Comparison of ENCODE assay signal across 22 cellular contexts in the genomic region with DNA sequence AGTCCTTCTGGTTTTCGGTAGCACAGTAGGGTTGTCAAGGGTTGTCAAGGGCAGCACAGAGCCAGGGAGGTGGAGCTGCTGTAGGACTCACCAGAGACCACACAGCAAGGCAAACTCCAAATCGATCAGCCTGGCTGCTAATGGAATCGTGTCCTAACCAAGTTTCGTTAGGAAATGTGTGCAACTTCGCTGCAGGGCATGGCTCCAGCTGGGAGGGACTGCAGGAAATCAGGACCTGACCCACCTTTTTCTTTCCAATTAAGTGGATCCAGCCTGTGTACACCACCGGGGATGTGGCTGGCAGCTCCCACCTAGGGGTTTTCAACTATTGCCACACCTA.
DNase-seq lines count a peak whose midpoint lies in the region; ATAC-seq and TF ChIP-seq lines count a peak whose summit lies in the region.
"Had no signal": no experiment of that assay in that cellular context is flagged by ENCODE, and none has a peak within 500 bp of the region (broad histone marks: within the 10 kb centered on the region; RNA-seq: fewer than 3 reads in every experiment).

No MANE protein-coding gene starts in this region.

- peak overlapping the region; percentile 28 for H3K4ac ChIP-seq in neuronal stem cell (ENCODE audit: low read length)

- peak overlapping the region; percentile 38 for H3K27ac ChIP-seq in angular gyrus (ENCODE audit: low read depth, low read length)
- H3K27ac ChIP-seq in layer of hippocampus (ENCODE audit: low read depth, low read length), result peak overlapping the region; percentile 79
- no peak overlapping the region for H3K27ac ChIP-seq in neuronal stem cell (replicated peaks; ENCODE audit: low read length)
- no peak overlapping the region for H3K27ac ChIP-seq in PC-3 (ENCODE audit: low read length)
- no peak overlapping the region for H3K27ac ChIP-seq in MM.1S (ENCODE audit: low read length)
- H3K27ac ChIP-seq: BLaER1, KMS-11 had no signal

- POLR2A ChIA-PET in PC-3 (lab: Charles Lee; ENCODE audit: unreplicated experiment), result no interaction called here

- H2BK120ac ChIP-seq in neuronal stem cell (ENCODE audit: low read depth, low read length), result peak overlapping the region; percentile 11

- H3K79me1 ChIP-seq in neuronal stem cell (ENCODE audit: low read depth, low read length), result no peaks in the 10 kb centered on the region

- no peak overlapping the region for H4K8ac ChIP-seq in neuronal stem cell (ENCODE audit: low read depth, low read length)

- H2BK15ac ChIP-seq in neuronal stem cell (ENCODE audit: low read length), result no peak overlapping the region

- H3K4me2 ChIP-seq in neuronal stem cell (ENCODE audit: insufficient read depth, low read length, poor library complexity, severe bottlenecking) (no peak overlapping the region), PC-3 (ENCODE audit: low read length) (no peak overlapping the region), MM.1S (ENCODE audit: low read depth, low read length) (no peak overlapping the region)
- H3K4me2 ChIP-seq: BLaER1, KMS-11 had no signal

- H4K20me1 ChIP-seq in PC-3 (ENCODE audit: low read length) (no peaks in the 10 kb centered on the region), MM.1S (ENCODE audit: insufficient read depth, low read length) (no peaks in the 10 kb centered on the region)
- H4K20me1 ChIP-seq: BLaER1 had no signal

- ATAC-seq in PC-3, result no peak
- ATAC-seq: HCT116 had no signal

- H3K9me2 ChIP-seq in PC-3 (replicated peaks; ENCODE audit: low read length) (no peaks in the 10 kb centered on the region), MM.1S (replicated peaks; ENCODE audit: insufficient read depth, low read length) (no peaks in the 10 kb centered on the region)

- H3K36me3 ChIP-seq in neuronal stem cell (replicated peaks in 1 of 2; ENCODE audit: control insufficient read depth in 2 of 2, insufficient read depth in 2 of 2, low read length in 2 of 2), result no peaks in the 10 kb centered on the region
- no peaks in the 10 kb centered on the region for H3K36me3 ChIP-seq in PC-3 (ENCODE audit: low read depth, low read length)
- no peaks in the 10 kb centered on the region for H3K36me3 ChIP-seq in MM.1S (replicated peaks; ENCODE audit: insufficient read depth, low read length)
- H3K36me3 ChIP-seq: BLaER1 had no signal

- no peak overlapping the region for H2BK5ac ChIP-seq in neuronal stem cell (ENCODE audit: low read length)

- DNase-seq in neuronal stem cell (ENCODE audit: low spot score) (no peak), PC-3 (no peak), MM.1S (no peak), KG1 (lab: John Stamatoyannopoulos, UW) (no peak)
- DNase-seq in effector CD4-positive, alpha-beta T cell, result no peak
- DNase-seq: ACHN; Caco-2; CD4-positive, alpha-beta T cell; DMS 273 treated with DMSO at 0.1 percent for 48 hours; DND-41; NCI-H1694; NCI-H2081; NCI-H2171; NCI-H345; NCI-H524; OCI-M1; SHP77 had no signal

- H3K27me3 ChIP-seq in layer of hippocampus (ENCODE audit: control insufficient read depth, insufficient read depth, low read length) (no peaks in the 10 kb centered on the region), neuronal stem cell (ENCODE audit: control insufficient read depth in 3 of 3, insufficient read depth in 3 of 3, low read depth in 1 of 3, low read length in 3 of 3) (no peaks in the 10 kb centered on the region), PC-3 (ENCODE audit: low read length) (peaks cover 13% of the 10 kb centered on the region; the same call in 1 of the 2 replicates), MM.1S (replicated peaks; ENCODE audit: insufficient read depth, low read length) (no peaks in the 10 kb centered on the region)
- H3K27me3 ChIP-seq: BLaER1 had no signal

- CTCF ChIA-PET in PC-3 (lab: Charles Lee), result no interaction called here

- no peaks in the 10 kb centered on the region for H3K9me3 ChIP-seq in neuronal stem cell (replicated peaks in 1 of 2; ENCODE audit: control insufficient read depth in 2 of 2, insufficient read depth in 1 of 2, low read depth in 1 of 2, low read length in 2 of 2)
- H3K9me3 ChIP-seq in PC-3 (ENCODE audit: low read length), result no peaks in the 10 kb centered on the region
- H3K9me3 ChIP-seq in MM.1S (replicated peaks; ENCODE audit: insufficient read depth, low read length), result no peaks in the 10 kb centered on the region
- H3K9me3 ChIP-seq: BLaER1, Caco-2 had no signal

- no peak for TF ChIP-seq CTCF in PC-3 (conservative IDR thresholded peaks at IDR 0.05; ENCODE audit: low read depth, low read length)
- TF ChIP-seq CTCF in MM.1S (IDR thresholded peaks at IDR 0.05; ENCODE audit: low read length), result no peak

- H3K4me1 ChIP-seq in neuronal stem cell (ENCODE audit: control insufficient read depth in 2 of 2, insufficient read depth in 1 of 2, low read depth in 1 of 2, low read length in 2 of 2) (peaks cover 0 to 3% of the 10 kb centered on the region in 2 donors), PC-3 (ENCODE audit: insufficient read depth, low read length) (no peaks in the 10 kb centered on the region), MM.1S (ENCODE audit: low read length) (no peaks in the 10 kb centered on the region)
- H3K4me1 ChIP-seq: BLaER1, Caco-2 had no signal

- no CpG with 5 or more reads among the region's 6 CpGs for WGBS in neuronal stem cell (ENCODE audit: extremely low coverage in 2 of 2, insufficient read length in 2 of 2, insufficient replicate concordance in 1 of 2), 2 donors

- intact Hi-C loops in PC-3 (cut with micrococcal nuclease), result no loop called here

- no peak overlapping the region for H4K91ac ChIP-seq in neuronal stem cell (ENCODE audit: low read depth, low read length, poor library complexity)

- H3K9ac ChIP-seq in neuronal stem cell (ENCODE audit: low read depth, low read length, poor library complexity) (no peak overlapping the region), PC-3 (ENCODE audit: low read length) (no peak overlapping the region), MM.1S (ENCODE audit: low read length) (no peak overlapping the region)
- H3K9ac ChIP-seq: BLaER1, KMS-11 had no signal

- H3K14ac ChIP-seq in neuronal stem cell (ENCODE audit: low read length), result no peak overlapping the region

- H3K18ac ChIP-seq in neuronal stem cell (ENCODE audit: low read length), result peak overlapping the region; percentile 60

- peak overlapping the region; percentile 14 for H2BK12ac ChIP-seq in neuronal stem cell (ENCODE audit: low read length)

- peak overlapping the region; percentile 1 for H3K23ac ChIP-seq in neuronal stem cell (ENCODE audit: low read depth, low read length, poor library complexity)

- BruUV-seq in PC-3 (replicated peaks; lab: Mats Ljungman, UMichigan), result no TSS peak

- H2AFZ ChIP-seq in neuronal stem cell (ENCODE audit: low read length) (no peak overlapping the region), PC-3 (ENCODE audit: low read length) (no peak overlapping the region), MM.1S (ENCODE audit: low read length) (no peak overlapping the region)

- no peak overlapping the region for H2AK5ac ChIP-seq in neuronal stem cell (ENCODE audit: low read depth, low read length)

- no peaks in the 10 kb centered on the region for H3K79me2 ChIP-seq in PC-3 (ENCODE audit: low read length)
- H3K79me2 ChIP-seq in MM.1S (ENCODE audit: low read length), result no peaks in the 10 kb centered on the region

- H3F3A ChIP-seq in PC-3 (ENCODE audit: low read length, unreplicated experiment) (no peaks in the 10 kb centered on the region), MM.1S (ENCODE audit: insufficient read depth, low read length) (no peaks in the 10 kb centered on the region)

- H3K4me3 ChIP-seq in neuronal stem cell (ENCODE audit: low read length in 2 of 2), result no peak overlapping the region
- no peak overlapping the region for H3K4me3 ChIP-seq in PC-3 (ENCODE audit: low read length)
- no peak overlapping the region for H3K4me3 ChIP-seq in MM.1S (ENCODE audit: low read length)
- H3K4me3 ChIP-seq: BLaER1 had no signal

Comparison
In these comparisons a context has a peak if more than half of its experiments do, and no peak if none do; other contexts are left out.
1. H3K27ac ChIP-seq: peak in angular gyrus (single experiment) and layer of hippocampus (single experiment); none in neuronal stem cell (single experiment), PC-3 (single experiment) and MM.1S (single experiment).